In genomic region chr16:19783847-19784736, GRCh38 we compare ENCODE assay signal across 23 cellular contexts.
DNase-seq lines count a peak whose midpoint lies in the region; ATAC-seq and TF ChIP-seq lines count a peak whose summit lies in the region.
"Had no signal": no experiment of that assay in that cellular context is flagged by ENCODE, and none has a peak within 500 bp of the region (broad histone marks: within the 10 kb centered on the region; RNA-seq: fewer than 3 reads in every experiment).

No MANE protein-coding gene starts in this region.

- no peaks in the 10 kb centered on the region for H3K79me1 ChIP-seq in trophoblast cell (ENCODE audit: low read length)

- H2BK12ac ChIP-seq in trophoblast cell (ENCODE audit: low read length): no peak overlapping the region

- no peak overlapping the region for H3K4me3 Mint-ChIP-seq in activated CD8-positive, alpha-beta memory T cell treated with anti-CD3 and anti-CD28 coated beads, Interleukin-2, amount 10 ng/mL, durations not matched to agents 7 days and 5 days
- H3K4me3 Mint-ChIP-seq in nephron progenitor cell: no peak overlapping the region
- H3K4me3 Mint-ChIP-seq: activated naive CD8-positive, alpha-beta T cell treated with anti-CD3 and anti-CD28 coated beads for 36 hours; CD8-positive, alpha-beta T cell; stimulated activated memory B cell treated with anti-CD40 and anti-IgM and Interleukin-4, amounts not matched to agents 10 μg/mL and 1 μg/mL and 100 μg/mL, for 72 hours had no signal

- H4K8ac ChIP-seq in trophoblast cell (ENCODE audit: low read depth, low read length): no peak overlapping the region

- no peak overlapping the region for H3K23ac ChIP-seq in trophoblast cell (ENCODE audit: low read length)

- no peak for TF ChIP-seq CTCF in left ventricle myocardium inferior (IDR thresholded peaks at IDR 0.05; ENCODE audit: borderline replicate concordance)
- TF ChIP-seq CTCF in nephron progenitor cell (IDR thresholded peaks at IDR 0.05): no peak

- H3K9me3 ChIP-seq in left ventricle myocardium inferior (replicated peaks): no peaks in the 10 kb centered on the region
- no peaks in the 10 kb centered on the region for H3K9me3 ChIP-seq in trophoblast cell (ENCODE audit: insufficient read depth, low read depth, low read length)
- H3K9me3 ChIP-seq: tibial nerve had no signal

- no peaks in the 10 kb centered on the region for H3K9me3 Mint-ChIP-seq in activated CD8-positive, alpha-beta memory T cell treated with anti-CD3 and anti-CD28 coated beads, Interleukin-2, amount 10 ng/mL, durations not matched to agents 7 days and 5 days (ENCODE audit: low read depth)
- no peaks in the 10 kb centered on the region for H3K9me3 Mint-ChIP-seq in nephron progenitor cell
- H3K9me3 Mint-ChIP-seq: activated naive CD8-positive, alpha-beta T cell treated with anti-CD3 and anti-CD28 coated beads for 36 hours; CD8-positive, alpha-beta T cell; stimulated activated memory B cell treated with anti-CD40 and anti-IgM and Interleukin-4, amounts not matched to agents 10 μg/mL and 1 μg/mL and 100 μg/mL, for 72 hours had no signal

- intact Hi-C loops in left ventricle myocardium inferior (cut with micrococcal nuclease): no loop called here

- H3K27me3 Mint-ChIP-seq in activated CD8-positive, alpha-beta memory T cell treated with anti-CD3 and anti-CD28 coated beads, Interleukin-2, amount 10 ng/mL, durations not matched to agents 7 days and 5 days: peaks cover 3% of the 10 kb centered on the region
- no peaks in the 10 kb centered on the region for H3K27me3 Mint-ChIP-seq in nephron progenitor cell (ENCODE audit: low read depth, poor library complexity)
- H3K27me3 Mint-ChIP-seq: activated naive CD8-positive, alpha-beta T cell treated with anti-CD3 and anti-CD28 coated beads for 36 hours; stimulated activated memory B cell treated with anti-CD40 and anti-IgM and Interleukin-4, amounts not matched to agents 10 μg/mL and 1 μg/mL and 100 μg/mL, for 72 hours had no signal

- no peak for ATAC-seq in activated CD8-positive, alpha-beta memory T cell treated with anti-CD3 and anti-CD28 coated beads, Interleukin-2, amount 10 ng/mL, durations not matched to agents 7 days and 5 days
- ATAC-seq: CD8-positive, alpha-beta T cell; HCT116; stimulated activated memory B cell treated with anti-CD40 and anti-IgM and Interleukin-4, amounts not matched to agents 10 μg/mL and 1 μg/mL and 100 μg/mL, for 72 hours had no signal

- no peak overlapping the region for H3K27ac Mint-ChIP-seq in activated CD8-positive, alpha-beta memory T cell treated with anti-CD3 and anti-CD28 coated beads, Interleukin-2, amount 10 ng/mL, durations not matched to agents 7 days and 5 days
- peak overlapping the region; percentile 97 for H3K27ac Mint-ChIP-seq in nephron progenitor cell
- H3K27ac Mint-ChIP-seq: activated naive CD8-positive, alpha-beta T cell treated with anti-CD3 and anti-CD28 coated beads for 36 hours; CD8-positive, alpha-beta T cell; stimulated activated memory B cell treated with anti-CD40 and anti-IgM and Interleukin-4, amounts not matched to agents 10 μg/mL and 1 μg/mL and 100 μg/mL, for 72 hours had no signal

- peak; percentile 19 for DNase-seq in activated CD8-positive, alpha-beta memory T cell treated with anti-CD3 and anti-CD28 coated beads for 24 hours
- no peak for DNase-seq in activated CD8-positive, alpha-beta memory T cell treated with anti-CD3 and anti-CD28 coated beads, Interleukin-2, amount 10 ng/mL, durations not matched to agents 7 days and 5 days
- no peak for DNase-seq in left ventricle myocardium inferior
- DNase-seq in nephron progenitor cell: no peak
- DNase-seq in NCI-H2081 (lab: John Stamatoyannopoulos, UW): no peak
- DNase-seq in trophoblast cell: no peak
- no peak for DNase-seq in activated CD4-positive, alpha-beta T cell treated with anti-CD3 and anti-CD28 coated beads, Interleukin-2, amount 50 U/mL, for 48 hours
- DNase-seq: 8988T; activated naive CD8-positive, alpha-beta T cell treated with anti-CD3 and anti-CD28 coated beads for 36 hours; effector CD8-positive, alpha-beta T cell; Kasumi-1; NCI-H1694 treated with DMSO at 0.1 percent for 48 hours; NCI-H774; occipital lobe; retina; stimulated activated CD4-positive, alpha-beta T cell treated with anti-CD3 and anti-CD28 coated beads, Interleukin-4, amount 100 ng/mL, for 1 hour; T-helper 9 cell had no signal

- H3K36me3 Mint-ChIP-seq in activated CD8-positive, alpha-beta memory T cell treated with anti-CD3 and anti-CD28 coated beads, Interleukin-2, amount 10 ng/mL, durations not matched to agents 7 days and 5 days: no peaks in the 10 kb centered on the region
- peaks cover 8% of the 10 kb centered on the region for H3K36me3 Mint-ChIP-seq in nephron progenitor cell (ENCODE audit: low read depth)
- H3K36me3 Mint-ChIP-seq: activated naive CD8-positive, alpha-beta T cell treated with anti-CD3 and anti-CD28 coated beads for 36 hours; CD8-positive, alpha-beta T cell; stimulated activated memory B cell treated with anti-CD40 and anti-IgM and Interleukin-4, amounts not matched to agents 10 μg/mL and 1 μg/mL and 100 μg/mL, for 72 hours had no signal

- H3K79me2 ChIP-seq in trophoblast cell (ENCODE audit: control insufficient read depth, insufficient read depth, low read length, poor library complexity): no peaks in the 10 kb centered on the region

- H3K27me3 ChIP-seq in left ventricle myocardium inferior (ENCODE audit: low read depth) (no peaks in the 10 kb centered on the region), trophoblast cell (ENCODE audit: insufficient read depth, low read length) (no peaks in the 10 kb centered on the region)
- H3K27me3 ChIP-seq: tibial nerve had no signal

- H3K14ac ChIP-seq in trophoblast cell (ENCODE audit: low read length): no peak overlapping the region

- no peak overlapping the region for H3K4ac ChIP-seq in trophoblast cell (ENCODE audit: low read depth, low read length)

- no peak overlapping the region for H3K4me2 ChIP-seq in trophoblast cell (ENCODE audit: low read length)

- H3K27ac ChIP-seq in left ventricle myocardium inferior (replicated peaks) (peak overlapping the region; percentile 64), temporal lobe (ENCODE audit: low read depth, low read length) (peak overlapping the region; percentile 90), trophoblast cell (ENCODE audit: low read depth, low read length) (no peak overlapping the region)

- H3K4me1 ChIP-seq in left ventricle myocardium inferior: peaks cover 26% of the 10 kb centered on the region
- H3K4me1 ChIP-seq in trophoblast cell (ENCODE audit: control insufficient read depth in 1 of 2, insufficient read depth in 2 of 2, low read length in 2 of 2): no peaks in the 10 kb centered on the region

- H3K36me3 ChIP-seq in left ventricle myocardium inferior (no peaks in the 10 kb centered on the region), trophoblast cell (ENCODE audit: control insufficient read depth in 1 of 2, insufficient read depth in 2 of 2, low read length in 2 of 2) (no peaks in the 10 kb centered on the region)
- H3K36me3 ChIP-seq: tibial nerve had no signal

- no CpG with 5 or more reads among the region's 12 CpGs for WGBS in trophoblast cell (ENCODE audit: extremely low coverage, insufficient coverage, insufficient read length)

- no peak overlapping the region for H2AK5ac ChIP-seq in trophoblast cell (ENCODE audit: low read length)

- H3K4me3 ChIP-seq in left ventricle myocardium inferior: no peak overlapping the region
- no peak overlapping the region for H3K4me3 ChIP-seq in trophoblast cell (ENCODE audit: low read depth, low read length)
- H3K4me3 ChIP-seq: lung, tibial nerve had no signal

- no peak overlapping the region for H2BK120ac ChIP-seq in trophoblast cell (ENCODE audit: insufficient read depth, low read length, poor library complexity)

- H3K9ac ChIP-seq in trophoblast cell (ENCODE audit: low read length): no peak overlapping the region

- CTCF ChIA-PET in activated CD8-positive, alpha-beta memory T cell treated with anti-CD3 and anti-CD28 coated beads, Interleukin-2, amount 10 ng/mL, durations not matched to agents 7 days and 5 days (lab: Charles Lee): no interaction called here

- no peak overlapping the region for H2AFZ ChIP-seq in trophoblast cell (ENCODE audit: insufficient read depth, low read length, poor library complexity)

- no peak overlapping the region for H3K18ac ChIP-seq in trophoblast cell (ENCODE audit: low read length)

- H4K91ac ChIP-seq in trophoblast cell (ENCODE audit: low read depth, low read length): no peak overlapping the region

- no peak overlapping the region for H2BK5ac ChIP-seq in trophoblast cell (ENCODE audit: low read depth, low read length, poor library complexity)

- H4K12ac ChIP-seq in trophoblast cell (ENCODE audit: low read depth, low read length): no peak overlapping the region

- H3K4me1 Mint-ChIP-seq in activated CD8-positive, alpha-beta memory T cell treated with anti-CD3 and anti-CD28 coated beads, Interleukin-2, amount 10 ng/mL, durations not matched to agents 7 days and 5 days: no peaks in the 10 kb centered on the region
- peaks cover 33% of the 10 kb centered on the region for H3K4me1 Mint-ChIP-seq in nephron progenitor cell
- H3K4me1 Mint-ChIP-seq: activated naive CD8-positive, alpha-beta T cell treated with anti-CD3 and anti-CD28 coated beads for 36 hours; stimulated activated memory B cell treated with anti-CD40 and anti-IgM and Interleukin-4, amounts not matched to agents 10 μg/mL and 1 μg/mL and 100 μg/mL, for 72 hours had no signal
